21 cellular contexts compared by ENCODE assay signal in genomic region chr7:3533040-3533439, GRCh38.
"Had no signal": no experiment of that assay in that cellular context is flagged by ENCODE, and none has a peak within 500 bp of the region (broad histone marks: within the 10 kb centered on the region; RNA-seq: fewer than 3 reads in every experiment).

No MANE protein-coding gene starts in this region.

- H3K9me3 Mint-ChIP-seq: endodermal cell; naive B cell; nephron; stimulated activated naive B cell treated with anti-CD40 and anti-IgM and Interleukin-4, amounts not matched to agents 10 μg/mL and 1 μg/mL and 100 μg/mL, for 72 hours; stimulated activated naive CD8-positive, alpha-beta T cell treated with anti-CD3 and anti-CD28 coated beads, Interleukin-15, amount 100 ng/mL, for 72 hours had no signal

- H3K9me3 ChIP-seq: colonic mucosa, psoas muscle, right lobe of liver, testis, tibial nerve had no signal

- H3K27me3 ChIP-seq: colonic mucosa, hepatocyte, right lobe of liver, testis, tibial nerve had no signal

- H3K4me3 Mint-ChIP-seq: endodermal cell; naive B cell; nephron; stimulated activated naive B cell treated with anti-CD40 and anti-IgM and Interleukin-4, amounts not matched to agents 10 μg/mL and 1 μg/mL and 100 μg/mL, for 72 hours; stimulated activated naive CD8-positive, alpha-beta T cell treated with anti-CD3 and anti-CD28 coated beads, Interleukin-15, amount 100 ng/mL, for 72 hours had no signal

- H3K27ac Mint-ChIP-seq: endodermal cell; nephron; stimulated activated naive B cell treated with anti-CD40 and anti-IgM and Interleukin-4, amounts not matched to agents 10 μg/mL and 1 μg/mL and 100 μg/mL, for 72 hours had no signal

- H3K4me1 Mint-ChIP-seq: naive B cell; stimulated activated naive B cell treated with anti-CD40 and anti-IgM and Interleukin-4, amounts not matched to agents 10 μg/mL and 1 μg/mL and 100 μg/mL, for 72 hours; stimulated activated naive CD8-positive, alpha-beta T cell treated with anti-CD3 and anti-CD28 coated beads, Interleukin-15, amount 100 ng/mL, for 72 hours had no signal

- H3K4me3 ChIP-seq: colonic mucosa, hepatocyte, psoas muscle, right lobe of liver, testis, tibial nerve had no signal

- H3K36me3 Mint-ChIP-seq: naive B cell; stimulated activated naive B cell treated with anti-CD40 and anti-IgM and Interleukin-4, amounts not matched to agents 10 μg/mL and 1 μg/mL and 100 μg/mL, for 72 hours had no signal

- H3K4me1 ChIP-seq: colonic mucosa, parathyroid adenoma, psoas muscle, right lobe of liver, testis, tibial nerve had no signal

- H3K27me3 Mint-ChIP-seq: stimulated activated naive CD8-positive, alpha-beta T cell treated with anti-CD3 and anti-CD28 coated beads, Interleukin-15, amount 100 ng/mL, for 72 hours had no signal

- H3K36me3 ChIP-seq: colonic mucosa, right lobe of liver, tibial nerve had no signal

- H3K27ac ChIP-seq: colonic mucosa, hepatocyte, parathyroid adenoma, psoas muscle, right lobe of liver, testis, tibial nerve had no signal

- FAIRE-seq: endothelial cell of umbilical vein had no signal

- DNase-seq: colonic mucosa; dermis blood vessel endothelial cell; endodermal cell; foreskin melanocyte; head of caudate nucleus; mesendoderm; naive B cell; occipital lobe; psoas muscle; retina; right lobe of liver; stimulated activated CD4-positive, alpha-beta T cell treated with anti-CD3 and anti-CD28 coated beads, Interleukin-1b, Interleukin-23, amount 100 ng/mL, for 48 hours; stimulated activated CD4-positive, alpha-beta T cell treated with anti-CD3 and anti-CD28 coated beads, Interleukin-4, amount 100 ng/mL, for 4 hours; stimulated activated naive B cell treated with anti-CD40 and anti-IgM and Interleukin-4, amounts not matched to agents 10 μg/mL and 1 μg/mL and 100 μg/mL, for 72 hours; stimulated activated naive CD8-positive, alpha-beta T cell treated with anti-CD3 and anti-CD28 coated beads, Interleukin-15, amount 100 ng/mL, for 72 hours; testis had no signal

- ATAC-seq: psoas muscle; right lobe of liver; stimulated activated naive B cell treated with anti-CD40 and anti-IgM and Interleukin-4, amounts not matched to agents 10 μg/mL and 1 μg/mL and 100 μg/mL, for 72 hours; stimulated activated naive CD8-positive, alpha-beta T cell treated with anti-CD3 and anti-CD28 coated beads, Interleukin-15, amount 100 ng/mL, for 72 hours had no signal
